ENCODE assay signal across 9 cellular contexts in the genomic region with DNA sequence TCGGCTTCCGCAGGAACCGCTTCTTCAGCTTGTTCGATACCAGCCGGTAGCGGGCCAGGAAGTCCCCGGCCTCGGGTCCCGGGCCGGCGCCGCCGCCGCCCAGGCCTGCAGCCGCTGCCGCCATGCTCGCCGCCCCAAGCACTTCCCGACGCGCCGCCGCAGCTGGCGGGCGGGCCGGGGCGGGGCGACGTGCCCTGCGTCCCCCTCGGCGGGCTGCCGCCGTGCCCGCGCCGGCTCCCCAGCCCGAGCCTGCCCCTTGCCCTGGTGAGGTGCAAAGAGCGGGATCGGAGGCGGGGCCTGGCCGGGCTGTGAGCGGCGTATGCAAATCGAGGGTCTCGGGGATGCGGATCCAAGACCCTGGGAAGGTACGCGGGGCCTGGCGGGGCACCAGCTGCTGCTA. TPM values are rescaled to one million over a fixed set of nuclear protein-coding genes. Genes with fewer than 3 reads are reported as not detected.
DNase-seq lines count a peak whose midpoint lies in the region; ATAC-seq and TF ChIP-seq lines count a peak whose summit lies in the region.
"Not testable (repeated sequence)": the region's sequence is repeated elsewhere in the genome, so short reads cannot be mapped to it uniquely, and the experiment has no call there.
"Had no signal": no experiment of that assay in that cellular context is flagged by ENCODE, and none has a peak within 500 bp of the region (broad histone marks: within the 10 kb centered on the region; RNA-seq: fewer than 3 reads in every experiment).

F8A3 (minus strand) TSS at position 144 of the 400 bp plus-strand sequence; CDS start at position 124, 20 bp downstream.

- TF ChIP-seq POLR2A in lower leg skin (IDR thresholded peaks at IDR 0.05); testis (IDR thresholded peaks at IDR 0.05): not testable (repeated sequence)

- H3K4me2 ChIP-seq in PC-3 (ENCODE audit: low read length) = not testable (repeated sequence)

- POLR2A ChIA-PET in PC-3 (lab: Charles Lee; ENCODE audit: unreplicated experiment) = not testable (repeated sequence)

- H3K27ac ChIP-seq in PC-3 (ENCODE audit: low read length); testis: not testable (repeated sequence)

- not testable (repeated sequence) for H3K79me2 ChIP-seq in PC-3 (ENCODE audit: low read length)

- not testable (repeated sequence) for H3K27me3 Mint-ChIP-seq in activated T-helper 2 cell treated with anti-CD3 and anti-CD28 coated beads, Interferon-gamma antibody, Interleukin-2, Interleukin-4, amounts not matched to agents 10 μg/mL and 5 μg/mL and 100 μg/mL, durations not matched to agents 14 hours and 24 hours and 36 hours (ENCODE audit: low read depth)

- intact Hi-C loops in PC-3 (cut with micrococcal nuclease); activated T-helper 2 cell treated with anti-CD3 and anti-CD28 coated beads, Interferon-gamma antibody, Interleukin-2, Interleukin-4, amounts not matched to agents 10 μg/mL and 5 μg/mL and 100 μg/mL, durations not matched to agents 14 hours and 24 hours and 36 hours (cut with micrococcal nuclease); lower leg skin (cut with DNase I; ENCODE audit: low total_unique reads); testis (cut with DNase I; ENCODE audit: low total_unique reads): not testable (repeated sequence)

- not testable (repeated sequence) for H3K36me3 Mint-ChIP-seq in activated T-helper 2 cell treated with anti-CD3 and anti-CD28 coated beads, Interferon-gamma antibody, Interleukin-2, Interleukin-4, amounts not matched to agents 10 μg/mL and 5 μg/mL and 100 μg/mL, durations not matched to agents 14 hours and 24 hours and 36 hours (ENCODE audit: low read depth)

- H2AFZ ChIP-seq in PC-3 (ENCODE audit: low read length) = not testable (repeated sequence)

- H3K4me3 Mint-ChIP-seq in activated T-helper 2 cell treated with anti-CD3 and anti-CD28 coated beads, Interferon-gamma antibody, Interleukin-2, Interleukin-4, amounts not matched to agents 10 μg/mL and 5 μg/mL and 100 μg/mL, durations not matched to agents 14 hours and 24 hours and 36 hours (ENCODE audit: low read depth) = not testable (repeated sequence)

- not testable (repeated sequence) for H3K4me1 ChIP-seq in PC-3 (ENCODE audit: insufficient read depth, low read length); testis

- not testable (repeated sequence) for DNase-seq in PC-3; activated T-helper 2 cell treated with anti-CD3 and anti-CD28 coated beads, Interferon-gamma antibody, Interleukin-2, Interleukin-4, amounts not matched to agents 10 μg/mL and 5 μg/mL and 100 μg/mL, durations not matched to agents 14 hours and 24 hours and 36 hours (ENCODE audit: low spot score); lower leg skin (ENCODE audit: low spot score in 2 of 2); testis

- H3K9me2 ChIP-seq in PC-3 (replicated peaks; ENCODE audit: low read length) = not testable (repeated sequence)

- H3K9me3 Mint-ChIP-seq in activated T-helper 2 cell treated with anti-CD3 and anti-CD28 coated beads, Interferon-gamma antibody, Interleukin-2, Interleukin-4, amounts not matched to agents 10 μg/mL and 5 μg/mL and 100 μg/mL, durations not matched to agents 14 hours and 24 hours and 36 hours = not testable (repeated sequence)

- not testable (repeated sequence) for H3K27ac Mint-ChIP-seq in activated T-helper 2 cell treated with anti-CD3 and anti-CD28 coated beads, Interferon-gamma antibody, Interleukin-2, Interleukin-4, amounts not matched to agents 10 μg/mL and 5 μg/mL and 100 μg/mL, durations not matched to agents 14 hours and 24 hours and 36 hours

- not testable (repeated sequence) for H3F3A ChIP-seq in PC-3 (ENCODE audit: low read length, unreplicated experiment)

- not testable (repeated sequence) for TF ChIP-seq CTCF in PC-3 (conservative IDR thresholded peaks at IDR 0.05; ENCODE audit: low read depth, low read length); lower leg skin (IDR thresholded peaks at IDR 0.05); testis (IDR thresholded peaks at IDR 0.05)

- H3K9ac ChIP-seq in PC-3 (ENCODE audit: low read length) = not testable (repeated sequence)

- H4K20me1 ChIP-seq in PC-3 (ENCODE audit: low read length) = not testable (repeated sequence)

- ATAC-seq in GM18861 (IDR thresholded peaks at IDR 0.05; ENCODE audit: unreplicated experiment) (peak; percentile 67), GM21367 (IDR thresholded peaks at IDR 0.05; ENCODE audit: unreplicated experiment) (peak; percentile 77), HG02678 (IDR thresholded peaks at IDR 0.05; ENCODE audit: unreplicated experiment) (peak; percentile 81), HG03135 (IDR thresholded peaks at IDR 0.05; ENCODE audit: unreplicated experiment) (peak; percentile 75), PC-3 (peak; percentile 84)

- CTCF ChIA-PET in PC-3 (lab: Charles Lee) = not testable (repeated sequence)

- H3K9me3 ChIP-seq in PC-3 (ENCODE audit: low read length); testis: not testable (repeated sequence)

- not testable (repeated sequence) for BruUV-seq in PC-3 (replicated peaks; lab: Mats Ljungman, UMichigan)

- not testable (repeated sequence) for H3K36me3 ChIP-seq in PC-3 (ENCODE audit: low read depth, low read length); testis (ENCODE audit: low read depth, missing control alignments)

- H3K4me1 Mint-ChIP-seq in activated T-helper 2 cell treated with anti-CD3 and anti-CD28 coated beads, Interferon-gamma antibody, Interleukin-2, Interleukin-4, amounts not matched to agents 10 μg/mL and 5 μg/mL and 100 μg/mL, durations not matched to agents 14 hours and 24 hours and 36 hours (ENCODE audit: low read depth) = not testable (repeated sequence)

- not testable (repeated sequence) for H3K27me3 ChIP-seq in PC-3 (ENCODE audit: low read length); testis

- WGBS in lower leg skin, 2 donors = no CpG with 5 or more reads among the region's 50 CpGs
- no CpG with 5 or more reads among the region's 50 CpGs for WGBS in testis, 2 donors

- H3K4me3 ChIP-seq in PC-3 (ENCODE audit: low read length); lower leg skin (ENCODE audit: low read depth, poor library complexity, severe bottlenecking); testis: not testable (repeated sequence)

RNA-seq across cellular contexts. Expression of gene F8A3, which starts in this region (rescaled TPM):
- total RNA-seq in PC-3 (2014; rRNA removed) = 0.07 and 2.2 TPM in 2 replicates
- 27.3 and 28.7 TPM in 2 replicates for total RNA-seq in activated T-helper 2 cell treated with anti-CD3 and anti-CD28 coated beads, Interferon-gamma antibody, Interleukin-2, Interleukin-4, amounts not matched to agents 10 μg/mL and 5 μg/mL and 100 μg/mL, durations not matched to agents 14 hours and 24 hours and 36 hours
- 10 to 100 TPM; 10.4 to 14.4 (median 12.7) TPM for total RNA-seq in lower leg skin
- total RNA-seq in testis = 10 to 100 TPM; 20.8 to 28.6 TPM
- 6.1 TPM for polyA plus RNA-seq in testis (ENCODE audit: insufficient read depth, low read depth, low replicate concordance)
- total RNA-seq: astrocyte had no signal
